ENCODE assay signal across 29 cellular contexts in genomic region chr11:13800901-13801300, GRCh38.
"Had no signal": no experiment of that assay in that cellular context is flagged by ENCODE, and none has a peak within 500 bp of the region (broad histone marks: within the 10 kb centered on the region; RNA-seq: fewer than 3 reads in every experiment).

No MANE protein-coding gene starts in this region.

- H3K4me1 ChIP-seq: esophagus squamous epithelium, gastrocnemius medialis, heart right ventricle, left lung, lower lobe of right lung had no signal

- H3K36me3 ChIP-seq: esophagus squamous epithelium, gastrocnemius medialis, heart right ventricle, left lung, lower lobe of right lung had no signal

- H3K9me3 Mint-ChIP-seq: effector memory CD8-positive, alpha-beta T cell had no signal

- H3K36me3 Mint-ChIP-seq: mesothelial cell of epicardium had no signal

- FAIRE-seq: colon, endometrium, islet of Langerhans, keratinocyte had no signal

- DNase-seq: dermis blood vessel endothelial cell; dorsolateral prefrontal cortex; effector CD4-positive, alpha-beta T cell; effector memory CD8-positive, alpha-beta T cell; endodermal cell; erythroblast; esophagus squamous epithelium; foreskin fibroblast; foreskin melanocyte; gastrocnemius medialis; glutamatergic neuron; head of caudate nucleus; heart right ventricle; hippocampal formation; left cardiac atrium; left lung; left ventricle myocardium superior; lower lobe of right lung; mesenchymal stem cell; mucosa of descending colon; naive B cell had no signal

- H3K9me3 ChIP-seq: gastrocnemius medialis had no signal

- H3K4me1 Mint-ChIP-seq: endodermal cell, mesothelial cell of epicardium, naive B cell had no signal

- H3K27ac ChIP-seq: coronary artery, dorsolateral prefrontal cortex, epithelial cell of prostate, esophagus squamous epithelium, gastrocnemius medialis, heart right ventricle, left lung, lower lobe of right lung had no signal

- H3K4me3 ChIP-seq: coronary artery, dorsolateral prefrontal cortex, esophagus squamous epithelium, gastrocnemius medialis, heart right ventricle, left lung, lower lobe of right lung, mucosa of descending colon had no signal

- ATAC-seq: effector memory CD8-positive, alpha-beta T cell; esophagus mucosa; gastrocnemius medialis; heart right ventricle; left cardiac atrium; left lung; left ventricle myocardium superior; lower lobe of right lung; mucosa of descending colon had no signal

- H3K27ac Mint-ChIP-seq: effector memory CD8-positive, alpha-beta T cell; endodermal cell; mesothelial cell of epicardium; naive B cell had no signal

- H3K27me3 ChIP-seq: gastrocnemius medialis, left lung had no signal

- H3K4me3 Mint-ChIP-seq: effector memory CD8-positive, alpha-beta T cell; endodermal cell; mesothelial cell of epicardium; naive B cell had no signal
